In genomic region chr17:7133424-7133823, GRCh38 we compare ENCODE assay signal across 1 cellular context.
TF ChIP-seq lines count a peak whose summit lies in the region.

No MANE protein-coding gene starts in this region.

TF ChIP-seq in GM12878, 131 proteins besides CTCF, POLR2A, EP300 and RAD21 (continued from another document):
- TF ChIP-seq BCLAF1 (IDR thresholded peaks at IDR 0.05) (no peak), MYB (IDR thresholded peaks at IDR 0.05; ENCODE audit: borderline replicate concordance, low read depth, low read length) (no peak), ZBED1 (IDR thresholded peaks at IDR 0.05; ENCODE audit: borderline replicate concordance) (no peak), CEBPZ (IDR thresholded peaks at IDR 0.05; ENCODE audit: low read depth, low read length) (no peak), CBX5 (IDR thresholded peaks at IDR 0.05; ENCODE audit: low read depth) (no peak), ZNF384 (IDR thresholded peaks at IDR 0.05; ENCODE audit: borderline replicate concordance, low read depth, low read length) (no peak; the same call in 1 of the 2 replicates), IKZF2 (IDR thresholded peaks at IDR 0.05) (peak; percentile 77), SMAD1 (IDR thresholded peaks at IDR 0.05; ENCODE audit: low read depth, partially characterized antibody) (no peak)
